Comparison of ENCODE assay signal across 8 cellular contexts in genomic region chr1:182604128-182604834, GRCh38. TPM values are rescaled to one million over a fixed set of nuclear protein-coding genes. Genes with fewer than 3 reads are reported as not detected.
DNase-seq lines count a peak whose midpoint lies in the region; ATAC-seq and TF ChIP-seq lines count a peak whose summit lies in the region.

Gene RGS16, minus strand, starts transcription at chr1:182604389. Its CDS starts 130 bp downstream, at chr1:182604259.

- H3K4me3 ChIP-seq in Caco-2 (ENCODE audit: low read depth, low read length): peak within 1 kb of the TSS; percentile 65
- H3K4me3 ChIP-seq in HUES48 (ENCODE audit: low read depth, low read length): peak within 1 kb of the TSS; percentile 65
- H3K4me3 ChIP-seq in NT2/D1 (ENCODE audit: insufficient read length, low read depth): peak within 1 kb of the TSS; percentile 72
- H3K4me3 ChIP-seq in endocrine pancreas (ENCODE audit: control insufficient read depth, insufficient read depth, low read length): peak within 1 kb of the TSS; percentile 75
- peak within 1 kb of the TSS; percentile 27 for H3K4me3 ChIP-seq in mesodermal cell (ENCODE audit: extremely low read depth, insufficient read depth, low read length, poor library complexity, severe bottlenecking)

- H3K9me3 ChIP-seq in Caco-2 (no peaks in the 10 kb centered on the region), HUES48 (ENCODE audit: control insufficient read depth, insufficient read depth, low read length) (no peaks in the 10 kb centered on the region), NT2/D1 (ENCODE audit: insufficient read depth, low read length) (no peaks in the 10 kb centered on the region), endocrine pancreas (ENCODE audit: control insufficient read depth, low read length) (no peaks in the 10 kb centered on the region), mesodermal cell (ENCODE audit: control insufficient read depth, low read length) (no peaks in the 10 kb centered on the region)

- peaks cover 5% of the 10 kb centered on the region; the same call in 1 of the 2 replicates for H3K4me1 ChIP-seq in Caco-2
- peaks cover 27% of the 10 kb centered on the region for H3K4me1 ChIP-seq in HUES48 (ENCODE audit: control insufficient read depth, insufficient read depth, low read length)
- peaks cover 11% of the 10 kb centered on the region for H3K4me1 ChIP-seq in NT2/D1 (ENCODE audit: insufficient read depth, insufficient read length)
- H3K4me1 ChIP-seq in endocrine pancreas (ENCODE audit: control insufficient read depth, insufficient read depth, low read length): peaks cover 4% of the 10 kb centered on the region
- peaks cover 11% of the 10 kb centered on the region for H3K4me1 ChIP-seq in mesodermal cell (ENCODE audit: control insufficient read depth, insufficient read depth, low read length, poor library complexity, severe bottlenecking)

- peak within 1 kb of the TSS; percentile 73 for H3K4me3 Mint-ChIP-seq in Caco-2 (ENCODE audit: unreplicated experiment)

- peak within 1 kb of the TSS; percentile 19 for H3K27ac Mint-ChIP-seq in Caco-2 (ENCODE audit: unreplicated experiment)

- no TSS peak for BruUV-seq in Caco-2 (replicated peaks; lab: Mats Ljungman, UMichigan)

- CTCF ChIA-PET in Caco-2 (lab: Charles Lee): interaction anchor here (0.6 to 3.1 kb wide), 5 partner anchors 9 to 257 kb away, joined by 3 to 28 read pairs (median 7); no protein-coding TSS in a partner anchor

- H3K27me3 ChIP-seq in Caco-2 (replicated peaks; ENCODE audit: control insufficient read depth, insufficient read depth, low read length) (no peaks in the 10 kb centered on the region), HUES48 (ENCODE audit: control insufficient read depth, insufficient read depth, low read length) (peaks cover 51% of the 10 kb centered on the region), NT2/D1 (ENCODE audit: insufficient read depth, insufficient read length) (peaks cover 56% of the 10 kb centered on the region), endocrine pancreas (ENCODE audit: control insufficient read depth, insufficient read depth, low read length) (no peaks in the 10 kb centered on the region)

- H3K36me3 ChIP-seq in Caco-2 (ENCODE audit: control insufficient read depth, insufficient read depth, low read length) (peaks cover 3% of the 10 kb centered on the region), HUES48 (ENCODE audit: control insufficient read depth, insufficient read depth, low read length) (peaks cover 18% of the 10 kb centered on the region), NT2/D1 (ENCODE audit: insufficient read depth, insufficient read length, low read length) (peaks cover 37% of the 10 kb centered on the region), endocrine pancreas (ENCODE audit: control insufficient read depth, insufficient read depth, low read length) (no peaks in the 10 kb centered on the region), mesodermal cell (ENCODE audit: control insufficient read depth, insufficient read depth, low read length) (peaks cover 3% of the 10 kb centered on the region)

- H3K9ac ChIP-seq in HUES48 (ENCODE audit: low read depth, low read length): peak within 1 kb of the TSS; percentile 62
- peak within 1 kb of the TSS; percentile 79 for H3K9ac ChIP-seq in NT2/D1 (ENCODE audit: insufficient read length, low read depth)
- H3K9ac ChIP-seq in endocrine pancreas (ENCODE audit: control insufficient read depth, insufficient read depth, low read length): peak within 1 kb of the TSS; percentile 33

- H3K27ac ChIP-seq in HUES48 (ENCODE audit: low read depth, low read length) (no peak within 1 kb of the TSS), mesodermal cell (ENCODE audit: low read depth, low read length, severe bottlenecking) (no peak within 1 kb of the TSS)

- DNase-seq in Caco-2: peak; percentile 87 to 89
- peak; percentile 96 for DNase-seq in NT2/D1 (ENCODE audit: low read depth, low spot score)
- peak; percentile 72 for DNase-seq in activated CD8-positive, alpha-beta memory T cell treated with anti-CD3 and anti-CD28 coated beads, Interleukin-2, amount 50 U/mL, for 1 hour (ENCODE audit: extremely low read depth)
- DNase-seq in stimulated activated CD8-positive, alpha-beta memory T cell treated with anti-CD3 and anti-CD28 coated beads, Interleukin-15, amount 100 ng/mL, for 48 hours (ENCODE audit: low read depth in 2 of 2): peak; percentile 92 to 94

- POLR2A ChIA-PET in Caco-2 (lab: Charles Lee): interaction anchor here (1.4 kb wide), 1 partner anchor 178 kb away, joined by 3 read pairs; no protein-coding TSS in a partner anchor

- ATAC-seq in GM21367 (IDR thresholded peaks at IDR 0.05; ENCODE audit: unreplicated experiment): peak; percentile 90

- TF ChIP-seq CTCF in Caco-2 (IDR thresholded peaks at IDR 0.05; ENCODE audit: insufficient read depth in 1 of 2, low read depth in 1 of 2, low read length in 1 of 2, severe bottlenecking in 1 of 2, unreplicated experiment in 1 of 2): no peak

- 7 to 12% methylated on average over 36 to 38 of the region's 44 CpGs for WGBS in mesodermal cell (ENCODE audit: insufficient coverage in 2 of 2), 2 experiments

- H3K27me3 Mint-ChIP-seq in Caco-2 (ENCODE audit: insufficient read depth, unreplicated experiment): no peaks in the 10 kb centered on the region

- no peaks in the 10 kb centered on the region for H3K9me3 Mint-ChIP-seq in Caco-2 (ENCODE audit: unreplicated experiment)

- no peaks in the 10 kb centered on the region for H3K4me1 Mint-ChIP-seq in Caco-2 (ENCODE audit: low read depth, unreplicated experiment)

- peaks cover 6% of the 10 kb centered on the region for H3K36me3 Mint-ChIP-seq in Caco-2 (ENCODE audit: insufficient read depth, unreplicated experiment)

- intact Hi-C loops in Caco-2 (cut with micrococcal nuclease; ENCODE audit: unreplicated experiment): no loop called here

RNA-seq across cellular contexts. Expression of gene RGS16, which starts in this region (rescaled TPM):
- total RNA-seq in Caco-2 (2022): 0.77 and 1.2 TPM in 2 replicates
- 7.3 TPM for polyA plus RNA-seq in mesodermal cell (2013, experiment 1 of 2)
- 6.6 TPM for polyA plus RNA-seq in mesodermal cell (2013, experiment 2 of 2)
